Comparison of ENCODE assay signal across 23 cellular contexts in genomic region chr4:101089168-101089567, GRCh38.
"Had no signal": no experiment of that assay in that cellular context is flagged by ENCODE, and none has a peak within 500 bp of the region (broad histone marks: within the 10 kb centered on the region; RNA-seq: fewer than 3 reads in every experiment).

No MANE protein-coding gene starts in this region.

- H3K4me3 ChIP-seq: coronary artery, esophagus squamous epithelium, ovary, right lobe of liver, smooth muscle cell, suprapubic skin had no signal

- DNase-seq: activated CD4-positive, alpha-beta T cell treated with anti-CD3 and anti-CD28 coated beads, Interleukin-2, amount 10 ng/mL, durations not matched to agents 24 days and 14 days; activated CD8-positive, alpha-beta memory T cell treated with anti-CD3 and anti-CD28 coated beads, Interleukin-2, amount 50 U/mL, for 4 hours; activated CD8-positive, alpha-beta T cell treated with anti-CD3 and anti-CD28 coated beads, Interleukin-2, amount 10 ng/mL, durations not matched to agents 7 days and 5 days; activated naive CD8-positive, alpha-beta T cell treated with anti-CD3 and anti-CD28 coated beads for 36 hours; activated T-cell treated with anti-CD3 and anti-CD28 coated beads, Interleukin-2, amount 50 U/mL, for 72 hours; amygdala; central memory CD4-positive, alpha-beta T cell; esophagus squamous epithelium; foreskin fibroblast; hippocampal formation; left ventricle myocardium superior; ovary; right lobe of liver; stimulated activated CD4-positive, alpha-beta T cell treated with anti-CD3 and anti-CD28 coated beads, Interleukin-4, amount 100 ng/mL, for 4 hours; stimulated activated CD8-positive, alpha-beta memory T cell treated with anti-CD3 and anti-CD28 coated beads, Interleukin-4, amount 100 ng/mL, for 48 hours; stimulated activated naive CD8-positive, alpha-beta T cell treated with anti-CD3 and anti-CD28 coated beads, Interleukin-15, Interleukin-2, amounts not matched to agents 100 U/mL and 50 U/mL, for 24 hours; T-cell; T-helper 9 cell had no signal

- ATAC-seq: activated CD8-positive, alpha-beta T cell treated with anti-CD3 and anti-CD28 coated beads, Interleukin-2, amount 10 ng/mL, durations not matched to agents 7 days and 5 days; activated T-cell treated with anti-CD3 and anti-CD28 coated beads, Interleukin-2, amount 50 U/mL, for 72 hours; left ventricle myocardium superior; right lobe of liver; stimulated activated naive CD8-positive, alpha-beta T cell treated with anti-CD3 and anti-CD28 coated beads, Interleukin-15, Interleukin-2, amounts not matched to agents 100 U/mL and 50 U/mL, for 24 hours; T-cell had no signal

- H3K4me1 Mint-ChIP-seq: brain had no signal

- H3K4me1 ChIP-seq: esophagus squamous epithelium, right lobe of liver, suprapubic skin had no signal

- H3K27me3 ChIP-seq: esophagus squamous epithelium, ovary, right lobe of liver, suprapubic skin had no signal

- H3K4me3 Mint-ChIP-seq: activated CD4-positive, alpha-beta T cell treated with anti-CD3 and anti-CD28 coated beads, Interleukin-2, amount 10 ng/mL, durations not matched to agents 24 days and 14 days; activated CD8-positive, alpha-beta T cell treated with anti-CD3 and anti-CD28 coated beads, Interleukin-2, amount 10 ng/mL, durations not matched to agents 7 days and 5 days; activated naive CD8-positive, alpha-beta T cell treated with anti-CD3 and anti-CD28 coated beads for 36 hours; activated T-cell treated with anti-CD3 and anti-CD28 coated beads, Interleukin-2, amount 50 U/mL, for 72 hours; brain; T-cell; type B pancreatic cell had no signal

- H3K27me3 Mint-ChIP-seq: activated CD4-positive, alpha-beta T cell treated with anti-CD3 and anti-CD28 coated beads, Interleukin-2, amount 10 ng/mL, durations not matched to agents 24 days and 14 days; activated naive CD8-positive, alpha-beta T cell treated with anti-CD3 and anti-CD28 coated beads for 36 hours; brain; T-cell; type B pancreatic cell had no signal

- H3K36me3 ChIP-seq: ovary, right lobe of liver had no signal

- H3K27ac Mint-ChIP-seq: activated CD4-positive, alpha-beta T cell treated with anti-CD3 and anti-CD28 coated beads, Interleukin-2, amount 10 ng/mL, durations not matched to agents 24 days and 14 days; activated CD8-positive, alpha-beta T cell treated with anti-CD3 and anti-CD28 coated beads, Interleukin-2, amount 10 ng/mL, durations not matched to agents 7 days and 5 days; activated naive CD8-positive, alpha-beta T cell treated with anti-CD3 and anti-CD28 coated beads for 36 hours; activated T-cell treated with anti-CD3 and anti-CD28 coated beads, Interleukin-2, amount 50 U/mL, for 72 hours; brain; T-cell; type B pancreatic cell had no signal

- H3K9me3 Mint-ChIP-seq: activated T-cell treated with anti-CD3 and anti-CD28 coated beads, Interleukin-2, amount 50 U/mL, for 72 hours; type B pancreatic cell had no signal

- H3K9me3 ChIP-seq: esophagus squamous epithelium, ovary, right lobe of liver, suprapubic skin had no signal
